22 cellular contexts compared by ENCODE assay signal in genomic region chr22:21446827-21447690, GRCh38. TPM values are rescaled to one million over a fixed set of nuclear protein-coding genes. Genes with fewer than 3 reads are reported as not detected.
DNase-seq lines count a peak whose midpoint lies in the region; ATAC-seq and TF ChIP-seq lines count a peak whose summit lies in the region.
"Had no signal": no experiment of that assay in that cellular context is flagged by ENCODE, and none has a peak within 500 bp of the region (broad histone marks: within the 10 kb centered on the region; RNA-seq: fewer than 3 reads in every experiment).

No MANE protein-coding gene starts in this region.

- no peak overlapping the region for H3K27ac Mint-ChIP-seq in activated T-cell treated with anti-CD3 and anti-CD28 coated beads, Interleukin-2, amount 50 U/mL, for 72 hours

- no peak for TF ChIP-seq EP300 in suprapubic skin (IDR thresholded peaks at IDR 0.05)
- no peak for TF ChIP-seq EP300 in esophagus muscularis mucosa (IDR thresholded peaks at IDR 0.05)

- no peaks in the 10 kb centered on the region for H3K9me3 Mint-ChIP-seq in activated T-cell treated with anti-CD3 and anti-CD28 coated beads, Interleukin-2, amount 50 U/mL, for 72 hours
- H3K9me3 Mint-ChIP-seq: central memory CD8-positive, alpha-beta T cell had no signal

- peaks cover 7% of the 10 kb centered on the region for H3K36me3 ChIP-seq in mucosa of descending colon (ENCODE audit: low read depth)
- H3K36me3 ChIP-seq in suprapubic skin: peaks cover 25% of the 10 kb centered on the region
- peaks cover 12 to 56% (median 36%) of the 10 kb centered on the region in 4 donors for H3K36me3 ChIP-seq in esophagus muscularis mucosa

- ATAC-seq in activated T-cell treated with anti-CD3 and anti-CD28 coated beads, Interleukin-2, amount 50 U/mL, for 72 hours (replicated peaks in 1 of 2): no peak
- no peak for ATAC-seq in mucosa of descending colon
- ATAC-seq in HG02763 (IDR thresholded peaks at IDR 0.05; ENCODE audit: unreplicated experiment): no peak
- ATAC-seq: esophagus mucosa had no signal

- H3K27me3 Mint-ChIP-seq in activated T-cell treated with anti-CD3 and anti-CD28 coated beads, Interleukin-2, amount 50 U/mL, for 72 hours (ENCODE audit: low read depth): no peaks in the 10 kb centered on the region
- H3K27me3 Mint-ChIP-seq: central memory CD8-positive, alpha-beta T cell had no signal

- H3K27me3 ChIP-seq in suprapubic skin: no peaks in the 10 kb centered on the region
- H3K27me3 ChIP-seq in esophagus muscularis mucosa: no peaks in the 10 kb centered on the region
- H3K27me3 ChIP-seq: neutrophil had no signal

- peak; percentile 4 to 7 for DNase-seq in activated T-cell treated with anti-CD3 and anti-CD28 coated beads, Interleukin-2, amount 50 U/mL, for 48 hours
- DNase-seq in activated T-cell treated with anti-CD3 and anti-CD28 coated beads, Interleukin-2, amount 50 U/mL, for 72 hours: no peak
- DNase-seq in dedifferentiated amniotic fluid mesenchymal stem cell (ENCODE audit: extremely low spot score) (peak; percentile 7), mucosa of descending colon (peak in 2 of 3 donors; percentile 9 to 28), suprapubic skin (ENCODE audit: low spot score in 2 of 2) (peak; percentile 46 to 62), esophagus muscularis mucosa (ENCODE audit: extremely low spot score) (no peak), NCI-H2107 (lab: John Stamatoyannopoulos, UW) (no peak)
- DNase-seq: activated naive CD4-positive, alpha-beta T cell treated with Interleukin-2 at 50 U/mL for 16 hours; anterior cingulate cortex; EL; kidney glomerular epithelial cell; midbrain; NCI-H1417; NCI-H524 treated with DMSO at 0.1 percent for 48 hours; T1000 had no signal

- 95% methylated on average over 28 of the region's 33 CpGs for WGBS in suprapubic skin
- WGBS in esophagus muscularis mucosa: 92% methylated on average over 18 of the region's 33 CpGs

- H3K4me3 Mint-ChIP-seq in activated T-cell treated with anti-CD3 and anti-CD28 coated beads, Interleukin-2, amount 50 U/mL, for 72 hours: no peak overlapping the region
- H3K4me3 Mint-ChIP-seq: central memory CD8-positive, alpha-beta T cell had no signal

- no peak overlapping the region for H3K27ac ChIP-seq in suprapubic skin
- no peak overlapping the region for H3K27ac ChIP-seq in esophagus muscularis mucosa (replicated peaks in 1 of 4)
- H3K27ac ChIP-seq: C4-2B, neutrophil had no signal

- H3K4me3 ChIP-seq in mucosa of descending colon (no peak overlapping the region), suprapubic skin (no peak overlapping the region), esophagus muscularis mucosa (no peak overlapping the region)
- H3K4me3 ChIP-seq: HAP-1 had no signal

- no peak for TF ChIP-seq CTCF in mucosa of descending colon (IDR thresholded peaks at IDR 0.05)
- TF ChIP-seq CTCF in suprapubic skin (IDR thresholded peaks at IDR 0.05): no peak
- TF ChIP-seq CTCF in esophagus muscularis mucosa (IDR thresholded peaks at IDR 0.05): no peak

- no peak for TF ChIP-seq POLR2A in suprapubic skin (IDR thresholded peaks at IDR 0.05)
- no peak for TF ChIP-seq POLR2A in esophagus muscularis mucosa (IDR thresholded peaks at IDR 0.05; ENCODE audit: low read depth)

- H3K9me3 ChIP-seq in mucosa of descending colon: no peaks in the 10 kb centered on the region
- H3K9me3 ChIP-seq in suprapubic skin: no peaks in the 10 kb centered on the region
- no peaks in the 10 kb centered on the region for H3K9me3 ChIP-seq in esophagus muscularis mucosa
- H3K9me3 ChIP-seq: HAP-1, neutrophil, SK-N-SH had no signal

- H3K36me3 Mint-ChIP-seq in activated T-cell treated with anti-CD3 and anti-CD28 coated beads, Interleukin-2, amount 50 U/mL, for 72 hours (ENCODE audit: insufficient read depth in 2 of 2): no peaks in the 10 kb centered on the region

- no peaks in the 10 kb centered on the region for H3K4me1 Mint-ChIP-seq in activated T-cell treated with anti-CD3 and anti-CD28 coated beads, Interleukin-2, amount 50 U/mL, for 72 hours (ENCODE audit: low read depth)
- H3K4me1 Mint-ChIP-seq: central memory CD8-positive, alpha-beta T cell had no signal

- H3K4me1 ChIP-seq in mucosa of descending colon (ENCODE audit: low read depth) (no peaks in the 10 kb centered on the region), suprapubic skin (no peaks in the 10 kb centered on the region), esophagus muscularis mucosa (peaks cover 2 to 11% (median 9%) of the 10 kb centered on the region in 4 donors)
- H3K4me1 ChIP-seq: HAP-1 had no signal

- intact Hi-C loops in mucosa of descending colon (cut with DNase I, micrococcal nuclease) (no loop called here), esophagus muscularis mucosa (cut with DNase I) (no loop called here)

RNA-seq across cellular contexts. Expression of gene TMEM191C, which starts 20.1 kb away (rescaled TPM):
- total RNA-seq in activated T-cell treated with anti-CD3 and anti-CD28 coated beads, Interleukin-2, amount 50 U/mL, for 72 hours: 1 to 10 TPM; 1.5 to 3.0 TPM
- total RNA-seq in mucosa of descending colon (1 to 10 TPM; 1.3 to 2.9 (median 2.1) TPM), suprapubic skin (1 to 10 TPM in 1 of 4 donors, under 1 TPM in 2, not detected in 1; 0.42 to 1.7 (median 0.47) TPM), esophagus muscularis mucosa (1 to 10 TPM in 2 of 4 donors, under 1 TPM in 1, not detected in 1; 0.99 to 5.1 (median 3.8) TPM)

RNA-seq across cellular contexts. Expression of gene HIC2, which starts 29.9 kb away (rescaled TPM):
- 1 to 10 TPM; 4.3 to 5.1 TPM for total RNA-seq in activated T-cell treated with anti-CD3 and anti-CD28 coated beads, Interleukin-2, amount 50 U/mL, for 72 hours
- 1 to 10 TPM; 6.0 to 6.2 (median 6.0) TPM for total RNA-seq in mucosa of descending colon
- total RNA-seq in suprapubic skin: 1 to 10 TPM; 4.2 to 9.4 (median 6.3) TPM
- total RNA-seq in esophagus muscularis mucosa: 1 to 10 TPM; 3.7 to 7.3 (median 5.4) TPM

Comparison
In these comparisons a context has a peak if more than half of its experiments do, and no peak if none do; other contexts are left out.
1. DNase-seq: peak in activated T-cell treated with anti-CD3 and anti-CD28 coated beads, Interleukin-2, amount 50 U/mL, for 48 hours (2 of 2), dedifferentiated amniotic fluid mesenchymal stem cell (single experiment), mucosa of descending colon (2 of 3) and suprapubic skin (2 of 2); none in activated T-cell treated with anti-CD3 and anti-CD28 coated beads, Interleukin-2, amount 50 U/mL, for 72 hours (0 of 2), esophagus muscularis mucosa (single experiment) and NCI-H2107 (single experiment).